Comparison of ENCODE assay signal across 16 cellular contexts in genomic region chr22:46948411-46949144, GRCh38.
A peak's percentile ranks its signal among the peaks of the same experiment; 100 is the strongest.
DNase-seq lines count a peak whose midpoint lies in the region; ATAC-seq and TF ChIP-seq lines count a peak whose summit lies in the region.
"Had no signal": no experiment of that assay in that cellular context is flagged by ENCODE, and none has a peak within 500 bp of the region (broad histone marks: within the 10 kb centered on the region; RNA-seq: fewer than 3 reads in every experiment).

No MANE protein-coding gene starts in this region.

- H3K27ac ChIP-seq in colonic mucosa (no peak overlapping the region), neural progenitor cell (no peak overlapping the region), vagina (no peak overlapping the region), GM23248 (no peak overlapping the region)
- H3K27ac ChIP-seq: A549 had no signal

- H3K9me3 Mint-ChIP-seq in neural progenitor cell (peaks cover 1% of the 10 kb centered on the region), Caco-2 (ENCODE audit: unreplicated experiment) (no peaks in the 10 kb centered on the region)
- H3K9me3 Mint-ChIP-seq: CD8-positive, alpha-beta memory T cell; HFFc6 had no signal

- intact Hi-C loops in Right ventricle myocardium inferior (cut with DNase I), result no loop called here
- intact Hi-C loops in left cardiac atrium (cut with DNase I), result no loop called here
- intact Hi-C loops in colonic mucosa (cut with DNase I), result no loop called here
- intact Hi-C loops in vagina (cut with DNase I), result no loop called here
- intact Hi-C loops in Caco-2 (cut with micrococcal nuclease; ENCODE audit: unreplicated experiment), result no loop called here

- no peak overlapping the region for H3K4me3 ChIP-seq in colonic mucosa
- H3K4me3 ChIP-seq in neural progenitor cell, result no peak overlapping the region
- H3K4me3 ChIP-seq in vagina, result no peak overlapping the region
- H3K4me3 ChIP-seq in GM23248, result no peak overlapping the region
- H3K4me3 ChIP-seq in Caco-2 (ENCODE audit: low read depth, low read length), result no peak overlapping the region
- H3K4me3 ChIP-seq: A549, GM12878 had no signal

- H3K4me1 ChIP-seq in colonic mucosa (no peaks in the 10 kb centered on the region), neural progenitor cell (peaks cover 10% of the 10 kb centered on the region), vagina (no peaks in the 10 kb centered on the region), GM23248 (ENCODE audit: insufficient read depth) (no peaks in the 10 kb centered on the region), Caco-2 (no peaks in the 10 kb centered on the region)
- H3K4me1 ChIP-seq: A549, BE2C had no signal

- H3K4me3 Mint-ChIP-seq in neural progenitor cell (no peak overlapping the region), Caco-2 (ENCODE audit: unreplicated experiment) (no peak overlapping the region)
- H3K4me3 Mint-ChIP-seq: CD8-positive, alpha-beta memory T cell; HFFc6; IgD-negative memory B cell had no signal

- TF ChIP-seq CTCF in colonic mucosa (IDR thresholded peaks at IDR 0.05) (no peak), neural progenitor cell (IDR thresholded peaks at IDR 0.05) (no peak), vagina (IDR thresholded peaks at IDR 0.05) (no peak), Caco-2 (IDR thresholded peaks at IDR 0.05; ENCODE audit: insufficient read depth in 1 of 2, low read depth in 1 of 2, low read length in 1 of 2, severe bottlenecking in 1 of 2, unreplicated experiment in 1 of 2) (no peak)

- CTCF ChIA-PET in Caco-2 (lab: Charles Lee), result no interaction called here

- no peaks in the 10 kb centered on the region for H3K27me3 ChIP-seq in colonic mucosa
- no peaks in the 10 kb centered on the region for H3K27me3 ChIP-seq in neural progenitor cell
- H3K27me3 ChIP-seq in vagina, result no peaks in the 10 kb centered on the region
- no peaks in the 10 kb centered on the region for H3K27me3 ChIP-seq in GM23248 (replicated peaks; ENCODE audit: insufficient read depth)
- H3K27me3 ChIP-seq in Caco-2 (replicated peaks; ENCODE audit: control insufficient read depth, insufficient read depth, low read length), result no peaks in the 10 kb centered on the region
- H3K27me3 ChIP-seq: BE2C had no signal

- no peak for TF ChIP-seq POLR2A in vagina (IDR thresholded peaks at IDR 0.05)

- H4K20me1 ChIP-seq in neural progenitor cell (ENCODE audit: low read depth) (no peaks in the 10 kb centered on the region), GM23248 (ENCODE audit: insufficient read depth) (0 out of 2 replicates have a peak, but pooled peaks cover 2% of the 10 kb centered on the region)

- peak; percentile 5 for DNase-seq in Right ventricle myocardium inferior (ENCODE audit: missing footprints)
- no peak for DNase-seq in left cardiac atrium
- peak; percentile 12 for DNase-seq in colonic mucosa
- DNase-seq in neural progenitor cell (ENCODE audit: low spot score), result no peak
- DNase-seq in vagina (ENCODE audit: extremely low spot score in 2 of 2), result peak; percentile 79 to 86
- DNase-seq in GM23248, result no peak
- no peak for DNase-seq in Caco-2
- DNase-seq in T-helper 9 cell, result no peak
- DNase-seq: BE2C; CD8-positive, alpha-beta memory T cell; DMS79; HCEC 1CT; HFFc6 had no signal

- POLR2A ChIA-PET in Caco-2 (lab: Charles Lee), result no interaction called here

- no peak overlapping the region for H2AFZ ChIP-seq in neural progenitor cell (replicated peaks)
- H2AFZ ChIP-seq in GM23248, result no peak overlapping the region

- ATAC-seq in Right ventricle myocardium inferior, result no peak
- ATAC-seq in left cardiac atrium, result no peak
- ATAC-seq: A549, GM12878 had no signal

- no peaks in the 10 kb centered on the region for H3K36me3 ChIP-seq in colonic mucosa
- H3K36me3 ChIP-seq in neural progenitor cell, result no peaks in the 10 kb centered on the region
- H3K36me3 ChIP-seq in vagina, result no peaks in the 10 kb centered on the region
- no peaks in the 10 kb centered on the region for H3K36me3 ChIP-seq in GM23248 (ENCODE audit: low read depth)
- peaks cover 1% of the 10 kb centered on the region; the same call in 1 of the 2 replicates for H3K36me3 ChIP-seq in Caco-2 (ENCODE audit: control insufficient read depth, insufficient read depth, low read length)

- no peaks in the 10 kb centered on the region for H3K9me3 ChIP-seq in colonic mucosa
- no peaks in the 10 kb centered on the region for H3K9me3 ChIP-seq in neural progenitor cell (ENCODE audit: low read depth)
- no peaks in the 10 kb centered on the region for H3K9me3 ChIP-seq in vagina
- no peaks in the 10 kb centered on the region for H3K9me3 ChIP-seq in GM23248 (ENCODE audit: low read depth)
- H3K9me3 ChIP-seq in Caco-2, result no peaks in the 10 kb centered on the region
- H3K9me3 ChIP-seq: A549, BE2C had no signal

- H3K79me2 ChIP-seq in neural progenitor cell (ENCODE audit: low read depth) (no peaks in the 10 kb centered on the region), GM23248 (ENCODE audit: insufficient read depth) (no peaks in the 10 kb centered on the region)

- BruUV-seq in Caco-2 (replicated peaks; lab: Mats Ljungman, UMichigan), result no TSS peak

- H3K9me2 ChIP-seq in GM23248 (ENCODE audit: insufficient read depth), result no peaks in the 10 kb centered on the region

- H3K9ac ChIP-seq in colonic mucosa (ENCODE audit: low read depth in 2 of 2, low read length in 2 of 2) (no peak overlapping the region), neural progenitor cell (no peak overlapping the region), GM23248 (no peak overlapping the region)

- in situ Hi-C loops in GM23248 (cut with MboI), result no loop called here

- 88 to 93% methylated on average over 16 of the region's 16 CpGs for WGBS in GM23248 (ENCODE audit: low coverage in 1 of 2, low lambda C conversion rate in 2 of 2, missing lambda C conversion rate in 2 of 2), 2 experiments

- H3F3A ChIP-seq in neural progenitor cell (ENCODE audit: low read depth) (no peaks in the 10 kb centered on the region), GM23248 (ENCODE audit: insufficient read depth) (no peaks in the 10 kb centered on the region)

- H3K4me1 Mint-ChIP-seq in neural progenitor cell, result peaks cover 24% of the 10 kb centered on the region
- H3K4me1 Mint-ChIP-seq in Caco-2 (ENCODE audit: low read depth, unreplicated experiment), result no peaks in the 10 kb centered on the region

- H3K4me2 ChIP-seq in neural progenitor cell, result peak overlapping the region; percentile 3
- H3K4me2 ChIP-seq in GM23248 (ENCODE audit: unreplicated experiment), result no peak overlapping the region
- H3K4me2 ChIP-seq: A549 had no signal

- H3K27ac Mint-ChIP-seq in neural progenitor cell (peak overlapping the region; percentile 75), Caco-2 (ENCODE audit: unreplicated experiment) (no peak overlapping the region)
- H3K27ac Mint-ChIP-seq: HFFc6 had no signal

- H3K27me3 Mint-ChIP-seq in neural progenitor cell (ENCODE audit: insufficient read depth, low read depth) (peaks cover 5% of the 10 kb centered on the region), Caco-2 (ENCODE audit: insufficient read depth, unreplicated experiment) (no peaks in the 10 kb centered on the region)
- H3K27me3 Mint-ChIP-seq: CD8-positive, alpha-beta memory T cell; IgD-negative memory B cell had no signal

- H3K36me3 Mint-ChIP-seq in neural progenitor cell, result peaks cover 20% of the 10 kb centered on the region
- H3K36me3 Mint-ChIP-seq in Caco-2 (ENCODE audit: insufficient read depth, unreplicated experiment), result peaks cover 27% of the 10 kb centered on the region

Comparison
In these comparisons a context has a peak if more than half of its experiments do, and no peak if none do; other contexts are left out.
1. DNase-seq: peak in Right ventricle myocardium inferior (single experiment), colonic mucosa (single experiment) and vagina (2 of 2); none in left cardiac atrium (single experiment), neural progenitor cell (single experiment), GM23248 (single experiment), Caco-2 (0 of 2) and T-helper 9 cell (single experiment).